Comparison of ENCODE assay signal across 11 cellular contexts in the genomic region with DNA sequence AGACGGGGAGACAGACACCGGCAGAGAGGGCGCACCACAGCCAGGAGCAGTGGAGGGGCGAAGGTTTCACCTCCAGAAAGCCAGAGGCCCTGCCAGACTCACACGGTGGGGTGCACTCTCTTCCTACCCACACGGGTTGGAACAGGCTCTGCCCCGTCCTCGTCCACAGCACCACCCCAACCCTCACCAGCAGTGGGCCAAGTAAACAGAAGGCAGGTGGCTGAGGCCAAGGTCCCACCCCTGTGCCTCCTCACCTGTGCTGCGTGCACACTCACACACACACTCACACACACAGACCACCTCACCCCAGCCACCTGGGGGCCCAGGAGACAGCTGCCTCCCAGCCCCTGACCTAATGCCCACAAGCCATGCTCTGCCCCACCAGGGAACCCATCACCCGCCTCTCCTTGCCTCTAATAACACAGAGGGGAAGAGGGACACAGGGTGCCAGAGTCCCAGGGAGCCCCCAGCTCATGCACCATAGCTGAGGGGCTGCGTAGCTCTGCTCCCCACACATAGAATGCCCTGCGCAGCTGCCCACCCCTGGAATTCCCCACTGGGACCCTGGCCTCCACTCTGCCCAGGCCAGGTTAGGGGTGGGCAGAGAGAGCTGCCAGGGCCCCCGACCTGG. TPM values are rescaled to one million over a fixed set of nuclear protein-coding genes. Genes with fewer than 3 reads are reported as not detected.
DNase-seq lines count a peak whose midpoint lies in the region; ATAC-seq and TF ChIP-seq lines count a peak whose summit lies in the region.
"Had no signal": no experiment of that assay in that cellular context is flagged by ENCODE, and none has a peak within 500 bp of the region (broad histone marks: within the 10 kb centered on the region; RNA-seq: fewer than 3 reads in every experiment).

No MANE protein-coding gene starts in this region.

- DNase-seq in D341Med (ENCODE audit: low spot score) (peak; percentile 45), left ventricle myocardium inferior (no peak), gastrocnemius medialis (no peak), NCI-H1092 (lab: John Stamatoyannopoulos, UW) (no peak), NCI-H524 treated with DMSO at 0.1 percent for 48 hours (lab: John Stamatoyannopoulos, UW) (no peak)
- DNase-seq: activated CD8-positive, alpha-beta T cell treated with anti-CD3 and anti-CD28 coated beads for 36 hours; CD4-positive, alpha-beta T cell had no signal

- ATAC-seq in gastrocnemius medialis (peak in 1 of 2 donors; percentile 10), HG02884 (IDR thresholded peaks at IDR 0.05; ENCODE audit: unreplicated experiment) (no peak), GM19328 (IDR thresholded peaks at IDR 0.05; ENCODE audit: unreplicated experiment) (no peak)
- ATAC-seq: activated CD8-positive, alpha-beta T cell treated with anti-CD3 and anti-CD28 coated beads for 36 hours had no signal

- peak overlapping the region; percentile 78 for H3K4me3 ChIP-seq in left ventricle myocardium inferior
- H3K4me3 ChIP-seq in gastrocnemius medialis: peak overlapping the region; percentile 44 to 54 (median 48)

- TF ChIP-seq POLR2A in gastrocnemius medialis (IDR thresholded peaks at IDR 0.05): no peak

- no peaks in the 10 kb centered on the region for H3K36me3 ChIP-seq in left ventricle myocardium inferior
- H3K36me3 ChIP-seq in gastrocnemius medialis: no peaks in the 10 kb centered on the region

- H3K27ac ChIP-seq in angular gyrus (ENCODE audit: low read depth, low read length) (peak overlapping the region; percentile 56), left ventricle myocardium inferior (replicated peaks) (peak overlapping the region; percentile 94), gastrocnemius medialis (peak overlapping the region; percentile 92 to 99 (median 98))

- intact Hi-C loops in left ventricle myocardium inferior (cut with micrococcal nuclease): no loop called here
- intact Hi-C loops in gastrocnemius medialis (cut with DNase I; ENCODE audit: low total_unique reads): loop anchor here (5.0 kb wide), 3 partner anchors 41 to 261 kb away; a partner anchor contains a TSS

- in situ Hi-C loops in gastrocnemius medialis (cut with MboI; ENCODE audit: low sequenced_read_pairs in 4 of 4): no loop called here

- H3K27me3 ChIP-seq in left ventricle myocardium inferior (ENCODE audit: low read depth) (no peaks in the 10 kb centered on the region), gastrocnemius medialis (no peaks in the 10 kb centered on the region)

- H3K9me3 ChIP-seq in left ventricle myocardium inferior (replicated peaks): no peaks in the 10 kb centered on the region
- no peaks in the 10 kb centered on the region for H3K9me3 ChIP-seq in gastrocnemius medialis

- H3K4me1 ChIP-seq in left ventricle myocardium inferior (peaks cover 84% of the 10 kb centered on the region), gastrocnemius medialis (peaks cover 67 to 71% of the 10 kb centered on the region in 2 donors)

- TF ChIP-seq CTCF in left ventricle myocardium inferior (IDR thresholded peaks at IDR 0.05; ENCODE audit: borderline replicate concordance): no peak
- no peak for TF ChIP-seq CTCF in gastrocnemius medialis (IDR thresholded peaks at IDR 0.05 in 4 of 5, conservative IDR thresholded peaks at IDR 0.05 in 1 of 5)

RNA-seq across cellular contexts. Expression of a gene that starts 3.1 kb away (rescaled TPM):
- total RNA-seq in left ventricle myocardium inferior (298 TPM), gastrocnemius medialis (100 to 1,000 TPM in 2 of 4 donors, 10 to 100 TPM in 2; 44.3 to 163 (median 105) TPM)

RNA-seq across cellular contexts. Expression of a gene that starts 5.7 kb away (rescaled TPM):
- total RNA-seq in left ventricle myocardium inferior: 0.38 TPM
- total RNA-seq in gastrocnemius medialis: not detected
- total RNA-seq: dermis blood vessel endothelial cell had no signal

RNA-seq across cellular contexts. Expression of a gene that starts 31.4 kb away (rescaled TPM):
- total RNA-seq in left ventricle myocardium inferior: 35.2 TPM
- 10 to 100 TPM; 19.7 to 28.7 (median 23.0) TPM for total RNA-seq in gastrocnemius medialis
